Comparison of ENCODE assay signal across 8 cellular contexts in genomic region chr12:95998611-95999300, GRCh38. TPM values are rescaled to one million over a fixed set of nuclear protein-coding genes. Genes with fewer than 3 reads are reported as not detected.
A peak's percentile ranks its signal among the peaks of the same experiment; 100 is the strongest.
DNase-seq lines count a peak whose midpoint lies in the region; ATAC-seq, FAIRE-seq and TF ChIP-seq lines count a peak whose summit lies in the region.

No MANE protein-coding gene starts in this region.

- H3K79me2 ChIP-seq in H1 (ENCODE audit: control insufficient read depth in 1 of 2, insufficient read depth in 2 of 2, low read length in 2 of 2) = no peaks in the 10 kb centered on the region

- FAIRE-seq in H1 (lab: Jason Lieb, UNC) = peak; percentile 93

- no peak overlapping the region for H3K9ac ChIP-seq in H1 (replicated peaks in 1 of 4; ENCODE audit: extremely low read depth in 1 of 4, low read depth in 3 of 4, low read length in 3 of 4)

- no peak overlapping the region for H3K56ac ChIP-seq in H1 (replicated peaks; ENCODE audit: insufficient read length, low read depth, low read length)

- no peak overlapping the region for H3K4me2 ChIP-seq in H1 (ENCODE audit: insufficient read depth in 1 of 2, low read depth in 2 of 2, low read length in 2 of 2)

- intact Hi-C loops in mucosa of descending colon (cut with DNase I, micrococcal nuclease) = no loop called here

- no peak overlapping the region for H4K91ac ChIP-seq in H1 (replicated peaks; ENCODE audit: insufficient read length, low read length)

- DNase-seq in COR-L47 (lab: John Stamatoyannopoulos, UW) (peak; percentile 57), GM19238 (ENCODE audit: insufficient read length, low spot score) (peak; percentile 45), NCI-H345 (lab: John Stamatoyannopoulos, UW) (peak; percentile 38), H1 (ENCODE audit: low read depth in 1 of 2, low spot score in 2 of 2) (peak in 1 of 2 experiments; percentile 29), mucosa of descending colon (peak in 1 of 3 donors; percentile 58), thoracic aorta (ENCODE audit: low spot score) (no peak)
- peak; percentile 12 for DNase-seq in activated CD4-positive, alpha-beta T cell treated with anti-CD3 and anti-CD28 coated beads for 1 hour

- no peak overlapping the region for H3K23ac ChIP-seq in H1 (ENCODE audit: insufficient read length)

- no peak overlapping the region for H3K14ac ChIP-seq in H1 (ENCODE audit: insufficient read length)

- H3K27me3 ChIP-seq in H1 (replicated peaks in 1 of 4; ENCODE audit: control insufficient read depth in 3 of 4, extremely low read depth in 1 of 4, insufficient read depth in 3 of 4, low read length in 3 of 4) (no peaks in the 10 kb centered on the region), thoracic aorta (replicated peaks; ENCODE audit: insufficient read depth) (no peaks in the 10 kb centered on the region)

- peak; percentile 37 to 87 (median 84) for TF ChIP-seq CTCF in H1 (IDR thresholded peaks at IDR 0.05; ENCODE audit: control extremely low read depth in 1 of 3, insufficient read depth in 1 of 3, low read depth in 1 of 3, low read length in 3 of 3)
- TF ChIP-seq CTCF in mucosa of descending colon (IDR thresholded peaks at IDR 0.05) = peak; percentile 21
- TF ChIP-seq CTCF in thoracic aorta (IDR thresholded peaks at IDR 0.05) = peak; percentile 56

- ATAC-seq in HG03135 (IDR thresholded peaks at IDR 0.05; ENCODE audit: unreplicated experiment) = peak; percentile 94
- ATAC-seq in mucosa of descending colon = peak; percentile 86
- ATAC-seq in thoracic aorta (ENCODE audit: insufficient number of reproducible peaks, low FRiP score, low read depth) = no peak

- no peak overlapping the region for H2BK120ac ChIP-seq in H1 (replicated peaks; ENCODE audit: low read depth, low read length)

- no peak overlapping the region for H2AK5ac ChIP-seq in H1 (ENCODE audit: low read depth, low read length)

- TF ChIP-seq RAD21 in H1 (IDR thresholded peaks at IDR 0.05 in 1 of 2, conservative IDR thresholded peaks at IDR 0.05 in 1 of 2; ENCODE audit: low read depth in 2 of 2, low read length in 2 of 2) = peak; percentile 81 to 89

- H2BK5ac ChIP-seq in H1 (ENCODE audit: low read depth, low read length) = no peak overlapping the region

- no peak for TF ChIP-seq EP300 in H1 (IDR thresholded peaks at IDR 0.05; ENCODE audit: borderline replicate concordance in 1 of 2, low read depth in 2 of 2, low read length in 2 of 2)

- no peak for TF ChIP-seq POLR2A in H1 (IDR thresholded peaks at IDR 0.05; ENCODE audit: control extremely low read depth in 1 of 2, low read depth in 2 of 2, low read length in 2 of 2)

- no peaks in the 10 kb centered on the region for H3K23me2 ChIP-seq in H1 (ENCODE audit: low read depth, low read length)

- no peaks in the 10 kb centered on the region for H3K9me3 ChIP-seq in H1 (ENCODE audit: insufficient read depth in 2 of 2, low read depth in 1 of 2, low read length in 1 of 2)
- no peaks in the 10 kb centered on the region for H3K9me3 ChIP-seq in mucosa of descending colon
- no peaks in the 10 kb centered on the region for H3K9me3 ChIP-seq in thoracic aorta

- H3K18ac ChIP-seq in H1 (ENCODE audit: extremely low read depth, low read length) = no peak overlapping the region

- H2AFZ ChIP-seq in H1 (ENCODE audit: low read length) = no peak overlapping the region

- H3K4ac ChIP-seq in H1 (replicated peaks; ENCODE audit: insufficient read length, low read depth, low read length) = no peak overlapping the region

- H4K20me1 ChIP-seq in H1 (replicated peaks in 1 of 2; ENCODE audit: control insufficient read depth in 1 of 2, insufficient read depth in 2 of 2, low read length in 2 of 2) = no peaks in the 10 kb centered on the region

- POLR2A ChIA-PET in H1 (lab: Charles Lee; ENCODE audit: partially characterized antibody) = interaction anchor here (0.6 to 1.7 kb wide), 7 partner anchors 9 to 1425 kb away, joined by 3 to 8 read pairs (median 4); partner anchors contain the start of genes LTA4H and SNRPF

- H3K4me3 ChIP-seq in H1 (ENCODE audit: extremely low read depth in 1 of 4, insufficient read depth in 2 of 4, low read depth in 3 of 4, low read length in 4 of 4) (no peak overlapping the region), mucosa of descending colon (no peak overlapping the region), thoracic aorta (no peak overlapping the region)

- H4K8ac ChIP-seq in H1 (ENCODE audit: extremely low read depth, insufficient read depth, low read length) = no peak overlapping the region

- H4K5ac ChIP-seq in H1 (ENCODE audit: insufficient read length, low read depth, low read length) = no peak overlapping the region

- no peak overlapping the region for H2BK20ac ChIP-seq in H1 (ENCODE audit: low read length)

- H3K79me1 ChIP-seq in H1 (ENCODE audit: low read depth, low read length) = no peaks in the 10 kb centered on the region

- H2BK15ac ChIP-seq in H1 (ENCODE audit: low read length) = no peak overlapping the region

- H3K27ac ChIP-seq in H1 (ENCODE audit: low read depth, low read length) (no peak overlapping the region), thoracic aorta (peak overlapping the region in 1 of 2 donors; percentile 18)

- no peak overlapping the region for H2BK12ac ChIP-seq in H1 (ENCODE audit: low read depth, low read length)

- H3K36me3 ChIP-seq in H1 (ENCODE audit: control insufficient read depth in 2 of 4, insufficient read depth in 4 of 4, low read length in 3 of 4) (peaks cover 0 to 32% (median 4%) of the 10 kb centered on the region in 4 experiments; a peak in 6 of 8 replicates), mucosa of descending colon (ENCODE audit: low read depth) (no peaks in the 10 kb centered on the region), thoracic aorta (peaks cover 9% of the 10 kb centered on the region)

- CTCF ChIA-PET in H1 (lab: Charles Lee; ENCODE audit: partially characterized antibody) = interaction anchor here (0.6 to 8.7 kb wide), 46 partner anchors 10 to 662 kb away, joined by 3 to 149 read pairs (median 5); partner anchors contain the start of genes AMDHD1 and CCDC38

- H3K4me1 ChIP-seq in H1 (replicated peaks in 1 of 4; ENCODE audit: control insufficient read depth in 3 of 4, insufficient read depth in 4 of 4, low read length in 3 of 4) (peaks cover 0 to 3% (median 0%) of the 10 kb centered on the region in 4 experiments; a peak in 1 of 7 replicates), mucosa of descending colon (ENCODE audit: low read depth) (no peaks in the 10 kb centered on the region), thoracic aorta (ENCODE audit: control insufficient read depth in 1 of 2, low read depth in 2 of 2) (peaks cover 0 to 13% of the 10 kb centered on the region in 2 donors)

- WGBS in H1 (ENCODE audit: extremely low coverage in 1 of 2, insufficient coverage in 1 of 2, insufficient read length in 1 of 2, insufficient replicate concordance in 2 of 2, low coverage in 1 of 2, low lambda C conversion rate in 2 of 2, missing lambda C conversion rate in 1 of 2), 2 experiments = 46% methylated on average over 7 of the region's 7 CpGs; no CpG with 5 or more reads in 1 of the 2 experiments

RNA-seq across cellular contexts. Expression of gene HAL, which starts 2.6 kb away (rescaled TPM):
- 0.17 and 0.44 TPM in 2 replicates for total RNA-seq in H1 (2021; fragmentation: NEBNext Ultra II Directional; extraction: Animal tissue kit (Norgen Biotek cat#: 25700))
- 0.08 and 0.12 TPM in 2 replicates for polyA plus RNA-seq in H1 (2011; rRNA removed)
- polyA plus RNA-seq in H1 (2011; cell fraction: cytosol; rRNA removed) = 0.40 TPM
- polyA plus RNA-seq in H1 (2011; cell fraction: nucleus; rRNA removed) = 1.2 TPM
- polyA plus RNA-seq in H1 (2012, experiment 1 of 2) = 0.09 to 0.44 TPM (median 0.18 TPM) in 4 replicates
- 0.13 TPM for polyA plus RNA-seq in H1 (2012, experiment 2 of 2)
- polyA plus RNA-seq in H1 (2013, experiment 1 of 2) = 0.16 TPM
- polyA plus RNA-seq in H1 (2013, experiment 2 of 2) = 0.20 TPM
- polyA minus RNA-seq in H1 (2011; rRNA and poly(A)+ RNA removed) = 0.15 and 0.73 TPM in 2 replicates
- not detected for polyA minus RNA-seq in H1 (2011; cell fraction: cytosol; rRNA and poly(A)+ RNA removed)
- 1.1 TPM for polyA minus RNA-seq in H1 (2011; cell fraction: nucleus; rRNA and poly(A)+ RNA removed)
- total RNA-seq in mucosa of descending colon = 1 to 10 TPM; 1.0 to 1.8 (median 1.5) TPM
- total RNA-seq in thoracic aorta = 1 to 10 TPM in 1 of 2 donors, not detected in 1; 1.6 TPM

RNA-seq across cellular contexts. Expression of gene LTA4H, which starts 36.6 kb away (rescaled TPM):
- total RNA-seq in H1 (2021; fragmentation: NEBNext Ultra II Directional; extraction: Animal tissue kit (Norgen Biotek cat#: 25700)) = 161 and 167 TPM in 2 replicates
- polyA plus RNA-seq in H1 (2011; rRNA removed) = 77.8 and 106 TPM in 2 replicates
- 161 TPM for polyA plus RNA-seq in H1 (2011; cell fraction: cytosol; rRNA removed)
- 89.3 TPM for polyA plus RNA-seq in H1 (2011; cell fraction: nucleus; rRNA removed)
- polyA plus RNA-seq in H1 (2012, experiment 1 of 2) = 135 to 179 TPM (median 147 TPM) in 4 replicates
- 27.7 TPM for polyA plus RNA-seq in H1 (2012, experiment 2 of 2)
- polyA plus RNA-seq in H1 (2013, experiment 1 of 2) = 172 TPM
- polyA plus RNA-seq in H1 (2013, experiment 2 of 2) = 166 TPM
- 110 and 126 TPM in 2 replicates for polyA minus RNA-seq in H1 (2011; rRNA and poly(A)+ RNA removed)
- polyA minus RNA-seq in H1 (2011; cell fraction: cytosol; rRNA and poly(A)+ RNA removed) = 68.2 TPM
- polyA minus RNA-seq in H1 (2011; cell fraction: nucleus; rRNA and poly(A)+ RNA removed) = 93.7 TPM
- total RNA-seq in mucosa of descending colon (10 to 100 TPM; 52.8 to 68.2 (median 56.9) TPM), thoracic aorta (10 to 100 TPM; 39.9 to 68.5 TPM)

RNA-seq across cellular contexts. Expression of gene AMDHD1, which starts 55.6 kb away (rescaled TPM):
- 0.34 TPM in 1 of 2 replicates, not detected in the other for total RNA-seq in H1 (2021; fragmentation: NEBNext Ultra II Directional; extraction: Animal tissue kit (Norgen Biotek cat#: 25700))
- polyA plus RNA-seq in H1 (2011; rRNA removed) = 0.14 TPM in 2 replicates
- 0.36 TPM for polyA plus RNA-seq in H1 (2011; cell fraction: cytosol; rRNA removed)
- 0.61 TPM for polyA plus RNA-seq in H1 (2011; cell fraction: nucleus; rRNA removed)
- polyA plus RNA-seq in H1 (2012, experiment 1 of 2) = 0.14 to 0.54 TPM (median 0.31 TPM) in 3 of 4 replicates, not detected in the other
- not detected for polyA plus RNA-seq in H1 (2012, experiment 2 of 2)
- polyA plus RNA-seq in H1 (2013, experiment 1 of 2) = 0.14 TPM
- polyA plus RNA-seq in H1 (2013, experiment 2 of 2) = 0.17 TPM
- 0.17 and 0.22 TPM in 2 replicates for polyA minus RNA-seq in H1 (2011; rRNA and poly(A)+ RNA removed)
- not detected for polyA minus RNA-seq in H1 (2011; cell fraction: cytosol; rRNA and poly(A)+ RNA removed)
- 1.6 TPM for polyA minus RNA-seq in H1 (2011; cell fraction: nucleus; rRNA and poly(A)+ RNA removed)
- total RNA-seq in mucosa of descending colon (under 1 TPM in 2 of 3 donors, not detected in 1; 0.35 to 0.41 TPM), thoracic aorta (1 to 10 TPM in 1 of 2 donors, not detected in 1; 6.8 TPM)

RNA-seq across cellular contexts. Expression of gene CCDC38, which starts 56.3 kb away (rescaled TPM):
- not detected in 2 replicates for total RNA-seq in H1 (2021; fragmentation: NEBNext Ultra II Directional; extraction: Animal tissue kit (Norgen Biotek cat#: 25700))
- 0.02 TPM in 1 of 2 replicates, not detected in the other for polyA plus RNA-seq in H1 (2011; rRNA removed)
- polyA plus RNA-seq in H1 (2011; cell fraction: cytosol; rRNA removed) = 0.03 TPM
- not detected for polyA plus RNA-seq in H1 (2011; cell fraction: nucleus; rRNA removed)
- not detected in 4 replicates for polyA plus RNA-seq in H1 (2012, experiment 1 of 2)
- polyA plus RNA-seq in H1 (2012, experiment 2 of 2) = not detected
- polyA plus RNA-seq in H1 (2013, experiment 1 of 2) = 0.02 TPM
- polyA plus RNA-seq in H1 (2013, experiment 2 of 2) = not detected
- polyA minus RNA-seq in H1 (2011; rRNA and poly(A)+ RNA removed) = not detected in 2 replicates
- not detected for polyA minus RNA-seq in H1 (2011; cell fraction: cytosol; rRNA and poly(A)+ RNA removed)
- not detected for polyA minus RNA-seq in H1 (2011; cell fraction: nucleus; rRNA and poly(A)+ RNA removed)
- not detected for total RNA-seq in mucosa of descending colon
- not detected for total RNA-seq in thoracic aorta

Comparison
In these comparisons a context has a peak if more than half of its experiments do, and no peak if none do; other contexts are left out.
1. CTCF ChIP-seq: peak in every context shown above with its lines; median percentile 84 in H1; 56 in thoracic aorta; 21 in mucosa of descending colon.